In the genomic region with DNA sequence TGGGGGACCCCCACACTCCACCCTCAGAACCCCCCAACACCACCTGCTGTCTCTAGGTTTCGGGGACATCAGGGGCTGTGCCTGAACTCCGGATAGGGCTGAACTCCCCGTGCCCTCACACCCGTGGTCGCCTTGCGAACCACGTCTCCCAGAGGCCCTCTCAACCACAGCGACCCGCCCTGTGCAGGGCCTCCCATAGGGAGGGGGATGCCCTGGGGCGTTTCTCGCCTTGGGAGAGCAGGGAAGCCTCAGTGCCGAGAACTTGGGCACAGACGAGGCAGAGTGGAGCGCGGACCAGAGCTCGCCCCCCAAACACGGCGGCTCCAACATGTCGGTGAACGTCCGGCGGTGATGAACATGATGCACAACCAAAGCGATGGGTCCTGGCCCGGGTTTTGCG, we compare ENCODE assay signal across 35 cellular contexts. TPM values are rescaled to one million over a fixed set of nuclear protein-coding genes. Genes with fewer than 3 reads are reported as not detected.
"Had no signal": no experiment of that assay in that cellular context is flagged by ENCODE, and none has a peak within 500 bp of the region (broad histone marks: within the 10 kb centered on the region; RNA-seq: fewer than 3 reads in every experiment).

No MANE protein-coding gene starts in this region.

- H3K27ac ChIP-seq: ascending aorta, cardiac muscle cell, colonic mucosa, epithelial cell of prostate, esophagus squamous epithelium, gastroesophageal sphincter, heart right ventricle had no signal

- H3K4me1 ChIP-seq: ascending aorta, breast epithelium, colonic mucosa, esophagus squamous epithelium, gastroesophageal sphincter, heart right ventricle had no signal

- H3K36me3 ChIP-seq: ascending aorta, breast epithelium, cardiac muscle cell, colonic mucosa, esophagus squamous epithelium, gastroesophageal sphincter, heart right ventricle had no signal

- DNase-seq: activated CD4-positive, alpha-beta memory T cell treated with anti-CD3 and anti-CD28 coated beads for 36 hours; activated CD4-positive, alpha-beta T cell treated with anti-CD3 and anti-CD28 coated beads for 36 hours; activated CD4-positive, alpha-beta T cell treated with anti-CD3 and anti-CD28 coated beads, Interleukin-2, amount 10 ng/mL, durations not matched to agents 24 days and 14 days; activated CD4-positive, CD25-positive, alpha-beta regulatory T cell; activated CD4-positive, CD25-positive, alpha-beta regulatory T cell treated with anti-CD3 and anti-CD28 coated beads, Interleukin-2, amount 50 U/mL, for 72 hours; activated CD8-positive, alpha-beta memory T cell treated with anti-CD3 and anti-CD28 coated beads, Interleukin-2, amount 10 ng/mL, durations not matched to agents 7 days and 5 days; activated CD8-positive, alpha-beta memory T cell treated with anti-CD3 and anti-CD28 coated beads, Interleukin-2, amount 50 U/mL, for 4 hours; activated CD8-positive, alpha-beta T cell treated with anti-CD3 and anti-CD28 coated beads, Interleukin-2, amount 10 ng/mL, durations not matched to agents 7 days and 5 days; activated effector memory CD4-positive, alpha-beta T cell treated with anti-CD3 and anti-CD28 coated beads, Interleukin-2, amount 50 U/mL, for 16 hours; activated naive CD4-positive, alpha-beta T cell treated with anti-CD3 and anti-CD28 coated beads for 36 hours; activated naive CD8-positive, alpha-beta T cell treated with anti-CD3 and anti-CD28 coated beads for 36 hours; activated naive CD8-positive, alpha-beta T cell treated with anti-CD3 and anti-CD28 coated beads, Interleukin-2, amount 50 U/mL, for 24 hours; activated T-cell treated with anti-CD3 and anti-CD28 coated beads, Interleukin-2, amount 50 U/mL, for 1 hour; activated T-cell treated with anti-CD3 and anti-CD28 coated beads, Interleukin-2, amount 50 U/mL, for 48 hours; central memory CD4-positive, alpha-beta T cell; cerebellar nuclear complex; effector CD8-positive, alpha-beta T cell; esophagus squamous epithelium; foreskin melanocyte; heart right ventricle; T-helper 2 cell had no signal

- H3K27me3 ChIP-seq: ascending aorta, breast epithelium, cardiac muscle cell, colonic mucosa, heart right ventricle had no signal

- H3K4me3 ChIP-seq: ascending aorta, breast epithelium, cardiac muscle cell, colonic mucosa, esophagus squamous epithelium, gastroesophageal sphincter, heart right ventricle had no signal

- H3K9me3 ChIP-seq: ascending aorta, breast epithelium, colonic mucosa, esophagus squamous epithelium, gastroesophageal sphincter, heart right ventricle had no signal

- ATAC-seq: activated CD4-positive, alpha-beta T cell treated with anti-CD3 and anti-CD28 coated beads for 36 hours; activated CD8-positive, alpha-beta memory T cell treated with anti-CD3 and anti-CD28 coated beads, Interleukin-2, amount 10 ng/mL, durations not matched to agents 7 days and 5 days; activated CD8-positive, alpha-beta T cell treated with anti-CD3 and anti-CD28 coated beads, Interleukin-2, amount 10 ng/mL, durations not matched to agents 7 days and 5 days; activated naive CD8-positive, alpha-beta T cell treated with anti-CD3 and anti-CD28 coated beads, Interleukin-2, amount 50 U/mL, for 24 hours; gastroesophageal sphincter; heart right ventricle had no signal

RNA-seq across cellular contexts. Expression of a gene that starts 6.7 kb away (rescaled TPM):
- total RNA-seq: activated CD4-positive, alpha-beta memory T cell treated with anti-CD3 and anti-CD28 coated beads for 36 hours; activated CD4-positive, alpha-beta T cell treated with anti-CD3 and anti-CD28 coated beads for 36 hours; activated CD4-positive, alpha-beta T cell treated with anti-CD3 and anti-CD28 coated beads, Interleukin-2, amount 10 ng/mL, durations not matched to agents 24 days and 14 days; activated CD8-positive, alpha-beta memory T cell treated with anti-CD3 and anti-CD28 coated beads for 36 hours; activated CD8-positive, alpha-beta memory T cell treated with anti-CD3 and anti-CD28 coated beads, Interleukin-2, amount 10 ng/mL, durations not matched to agents 7 days and 5 days; activated CD8-positive, alpha-beta T cell treated with anti-CD3 and anti-CD28 coated beads, Interleukin-2, amount 10 ng/mL, durations not matched to agents 7 days and 5 days; activated naive CD4-positive, alpha-beta T cell treated with anti-CD3 and anti-CD28 coated beads for 36 hours; activated naive CD8-positive, alpha-beta T cell treated with anti-CD3 and anti-CD28 coated beads for 36 hours; activated T-helper 1 cell treated with anti-CD3 and anti-CD28 coated beads, Interleukin-12 subunit alpha, Interleukin-12 subunit beta, Interleukin-2, Interleukin-4 antibody, amounts not matched to agents 30 ng/mL and 10 ng/mL and 1 ng/mL, durations not matched to agents 14 hours and 24 hours and 36 hours; activated T-helper 2 cell treated with anti-CD3 and anti-CD28 coated beads, Interferon-gamma antibody, Interleukin-2, Interleukin-4, amounts not matched to agents 10 μg/mL and 5 μg/mL and 100 μg/mL, durations not matched to agents 14 hours and 24 hours and 36 hours; ascending aorta; dermis microvascular lymphatic vessel endothelial cell; endothelial cell of umbilical vein; fibroblast of lung; fibroblast of villous mesenchyme; glomerular endothelial cell had no signal
- polyA plus RNA-seq: cardiac muscle cell, endothelial cell of umbilical vein, fibroblast of lung had no signal
